1 cellular context compared by ENCODE assay signal in the genomic region with DNA sequence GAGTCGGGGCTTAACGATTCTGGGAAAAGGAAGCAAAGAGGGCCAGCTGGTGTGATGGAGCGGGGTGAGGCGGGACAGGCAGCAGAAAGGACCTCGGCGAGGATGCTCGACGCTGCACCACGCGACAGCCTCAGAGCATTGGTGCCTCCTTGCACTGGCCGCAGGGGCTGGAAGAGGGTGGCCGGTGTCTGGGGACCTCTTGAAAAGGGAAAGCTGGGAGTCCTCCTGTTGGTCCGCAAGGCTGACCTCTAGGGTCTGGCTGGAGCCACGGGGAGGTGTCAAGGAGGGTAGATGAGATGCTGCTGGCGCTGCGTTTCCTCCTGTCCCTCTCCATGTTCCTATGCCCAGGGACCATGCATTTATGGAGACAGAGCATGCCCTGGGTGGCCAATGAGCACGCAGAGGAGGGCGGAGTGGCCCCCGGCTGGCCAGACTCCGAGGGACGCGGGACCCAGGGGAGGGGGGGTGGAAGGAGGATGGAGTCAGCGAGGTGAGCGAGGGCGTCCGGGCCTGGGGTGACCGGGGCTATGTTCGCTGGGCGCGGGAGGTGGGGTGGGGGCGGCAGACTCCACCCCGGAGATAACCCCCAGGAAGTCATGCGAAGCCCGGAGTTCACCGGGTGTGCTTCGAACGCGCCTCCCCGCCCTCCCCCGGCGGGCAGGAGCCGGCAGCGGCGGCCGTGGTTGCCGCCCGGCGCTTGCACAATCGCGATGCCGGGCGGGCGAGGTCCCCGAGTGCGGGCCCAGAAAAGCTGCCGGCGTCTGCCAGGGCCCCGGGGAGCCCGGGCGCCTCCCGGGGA.
A peak's percentile ranks its signal among the peaks of the same experiment; 100 is the strongest.
TF ChIP-seq lines count a peak whose summit lies in the region.

CYP24A1 (minus strand) TSS at position 334 of the 799 bp plus-strand sequence. CDS start 407 bp downstream, outside the sequence.

TF ChIP-seq in HepG2, 621 proteins besides CTCF, POLR2A, EP300 and RAD21 (continued from another document and continues in another):
- TF ChIP-seq, protein P1, sequence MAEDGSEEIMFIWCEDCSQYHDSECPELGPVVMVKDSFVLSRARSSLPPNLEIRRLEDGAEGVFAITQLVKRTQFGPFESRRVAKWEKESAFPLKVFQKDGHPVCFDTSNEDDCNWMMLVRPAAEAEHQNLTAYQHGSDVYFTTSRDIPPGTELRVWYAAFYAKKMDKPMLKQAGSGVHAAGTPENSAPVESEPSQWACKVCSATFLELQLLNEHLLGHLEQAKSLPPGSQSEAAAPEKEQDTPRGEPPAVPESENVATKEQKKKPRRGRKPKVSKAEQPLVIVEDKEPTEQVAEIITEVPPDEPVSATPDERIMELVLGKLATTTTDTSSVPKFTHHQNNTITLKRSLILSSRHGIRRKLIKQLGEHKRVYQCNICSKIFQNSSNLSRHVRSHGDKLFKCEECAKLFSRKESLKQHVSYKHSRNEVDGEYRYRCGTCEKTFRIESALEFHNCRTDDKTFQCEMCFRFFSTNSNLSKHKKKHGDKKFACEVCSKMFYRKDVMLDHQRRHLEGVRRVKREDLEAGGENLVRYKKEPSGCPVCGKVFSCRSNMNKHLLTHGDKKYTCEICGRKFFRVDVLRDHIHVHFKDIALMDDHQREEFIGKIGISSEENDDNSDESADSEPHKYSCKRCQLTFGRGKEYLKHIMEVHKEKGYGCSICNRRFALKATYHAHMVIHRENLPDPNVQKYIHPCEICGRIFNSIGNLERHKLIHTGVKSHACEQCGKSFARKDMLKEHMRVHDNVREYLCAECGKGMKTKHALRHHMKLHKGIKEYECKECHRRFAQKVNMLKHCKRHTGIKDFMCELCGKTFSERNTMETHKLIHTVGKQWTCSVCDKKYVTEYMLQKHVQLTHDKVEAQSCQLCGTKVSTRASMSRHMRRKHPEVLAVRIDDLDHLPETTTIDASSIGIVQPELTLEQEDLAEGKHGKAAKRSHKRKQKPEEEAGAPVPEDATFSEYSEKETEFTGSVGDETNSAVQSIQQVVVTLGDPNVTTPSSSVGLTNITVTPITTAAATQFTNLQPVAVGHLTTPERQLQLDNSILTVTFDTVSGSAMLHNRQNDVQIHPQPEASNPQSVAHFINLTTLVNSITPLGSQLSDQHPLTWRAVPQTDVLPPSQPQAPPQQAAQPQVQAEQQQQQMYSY (CRISPR knock-in tag; IDR thresholded peaks at IDR 0.05) = peak; percentile 43; the same call in 1 of the 2 replicates
- 0 out of 2 replicates have a peak, but pooled peaks have one; percentile 9 for TF ChIP-seq ZSCAN21 (CRISPR knock-in tag; IDR thresholded peaks at IDR 0.05; ENCODE audit: borderline replicate concordance)
- 0 out of 2 replicates have a peak, but pooled peaks have one; percentile 8 for TF ChIP-seq STAT5B (CRISPR knock-in tag; IDR thresholded peaks at IDR 0.05)
- peak; percentile 78 for TF ChIP-seq ZBTB43 (CRISPR knock-in tag; conservative IDR thresholded peaks at IDR 0.05)
- TF ChIP-seq ZNF558 (CRISPR knock-in tag; IDR thresholded peaks at IDR 0.05; ENCODE audit: borderline replicate concordance) = 0 out of 2 replicates have a peak, but pooled peaks have one; percentile 32
- TF ChIP-seq, protein P2, sequence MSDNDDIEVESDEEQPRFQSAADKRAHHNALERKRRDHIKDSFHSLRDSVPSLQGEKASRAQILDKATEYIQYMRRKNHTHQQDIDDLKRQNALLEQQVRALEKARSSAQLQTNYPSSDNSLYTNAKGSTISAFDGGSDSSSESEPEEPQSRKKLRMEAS (IDR thresholded peaks at IDR 0.05) = peak; percentile 72
- TF ChIP-seq RBAK (CRISPR knock-in tag; IDR thresholded peaks at IDR 0.05) = no peak
- no peak for TF ChIP-seq ARID3A (IDR thresholded peaks at IDR 0.05; ENCODE audit: low read depth, low read length)
- peak; percentile 41; the same call in 1 of the 2 replicates for TF ChIP-seq ETV5 (CRISPR knock-in tag; IDR thresholded peaks at IDR 0.05; ENCODE audit: borderline replicate concordance)
- TF ChIP-seq, protein P3, sequence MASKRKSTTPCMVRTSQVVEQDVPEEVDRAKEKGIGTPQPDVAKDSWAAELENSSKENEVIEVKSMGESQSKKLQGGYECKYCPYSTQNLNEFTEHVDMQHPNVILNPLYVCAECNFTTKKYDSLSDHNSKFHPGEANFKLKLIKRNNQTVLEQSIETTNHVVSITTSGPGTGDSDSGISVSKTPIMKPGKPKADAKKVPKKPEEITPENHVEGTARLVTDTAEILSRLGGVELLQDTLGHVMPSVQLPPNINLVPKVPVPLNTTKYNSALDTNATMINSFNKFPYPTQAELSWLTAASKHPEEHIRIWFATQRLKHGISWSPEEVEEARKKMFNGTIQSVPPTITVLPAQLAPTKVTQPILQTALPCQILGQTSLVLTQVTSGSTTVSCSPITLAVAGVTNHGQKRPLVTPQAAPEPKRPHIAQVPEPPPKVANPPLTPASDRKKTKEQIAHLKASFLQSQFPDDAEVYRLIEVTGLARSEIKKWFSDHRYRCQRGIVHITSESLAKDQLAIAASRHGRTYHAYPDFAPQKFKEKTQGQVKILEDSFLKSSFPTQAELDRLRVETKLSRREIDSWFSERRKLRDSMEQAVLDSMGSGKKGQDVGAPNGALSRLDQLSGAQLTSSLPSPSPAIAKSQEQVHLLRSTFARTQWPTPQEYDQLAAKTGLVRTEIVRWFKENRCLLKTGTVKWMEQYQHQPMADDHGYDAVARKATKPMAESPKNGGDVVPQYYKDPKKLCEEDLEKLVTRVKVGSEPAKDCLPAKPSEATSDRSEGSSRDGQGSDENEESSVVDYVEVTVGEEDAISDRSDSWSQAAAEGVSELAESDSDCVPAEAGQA (IDR thresholded peaks at IDR 0.05; ENCODE audit: low read depth) = no peak
- TF ChIP-seq, protein P3 (CRISPR knock-in tag; IDR thresholded peaks at IDR 0.05; ENCODE audit: borderline replicate concordance) = 0 out of 2 replicates have a peak, but pooled peaks have one; percentile 50
- TF ChIP-seq SKI (IDR thresholded peaks at IDR 0.05; ENCODE audit: partially characterized antibody) = peak; percentile 24
- peak; percentile 56; the same call in 1 of the 2 replicates for TF ChIP-seq TEF (CRISPR knock-in tag; IDR thresholded peaks at IDR 0.05)
- no peak for TF ChIP-seq SP1 (IDR thresholded peaks at IDR 0.05)
- no peak for TF ChIP-seq SP1 (CRISPR knock-in tag; IDR thresholded peaks at IDR 0.05)
- peak; percentile 43; the same call in 1 of the 2 replicates for TF ChIP-seq NFYB (CRISPR knock-in tag; IDR thresholded peaks at IDR 0.05)
- no peak for TF ChIP-seq ZNF577 (CRISPR knock-in tag; IDR thresholded peaks at IDR 0.05; ENCODE audit: borderline replicate concordance, low read depth)
- TF ChIP-seq, protein P4, sequence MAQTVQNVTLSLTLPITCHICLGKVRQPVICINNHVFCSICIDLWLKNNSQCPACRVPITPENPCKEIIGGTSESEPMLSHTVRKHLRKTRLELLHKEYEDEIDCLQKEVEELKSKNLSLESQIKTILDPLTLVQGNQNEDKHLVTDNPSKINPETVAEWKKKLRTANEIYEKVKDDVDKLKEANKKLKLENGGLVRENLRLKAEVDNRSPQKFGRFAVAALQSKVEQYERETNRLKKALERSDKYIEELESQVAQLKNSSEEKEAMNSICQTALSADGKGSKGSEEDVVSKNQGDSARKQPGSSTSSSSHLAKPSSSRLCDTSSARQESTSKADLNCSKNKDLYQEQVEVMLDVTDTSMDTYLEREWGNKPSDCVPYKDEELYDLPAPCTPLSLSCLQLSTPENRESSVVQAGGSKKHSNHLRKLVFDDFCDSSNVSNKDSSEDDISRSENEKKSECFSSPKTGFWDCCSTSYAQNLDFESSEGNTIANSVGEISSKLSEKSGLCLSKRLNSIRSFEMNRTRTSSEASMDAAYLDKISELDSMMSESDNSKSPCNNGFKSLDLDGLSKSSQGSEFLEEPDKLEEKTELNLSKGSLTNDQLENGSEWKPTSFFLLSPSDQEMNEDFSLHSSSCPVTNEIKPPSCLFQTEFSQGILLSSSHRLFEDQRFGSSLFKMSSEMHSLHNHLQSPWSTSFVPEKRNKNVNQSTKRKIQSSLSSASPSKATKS (CRISPR knock-in tag; IDR thresholded peaks at IDR 0.05) = no peak
- no peak for TF ChIP-seq KLF9 (CRISPR knock-in tag; IDR thresholded peaks at IDR 0.05; ENCODE audit: low read depth)
- TF ChIP-seq ZSCAN20 (CRISPR knock-in tag; IDR thresholded peaks at IDR 0.05; ENCODE audit: borderline replicate concordance) = peak; percentile 76; the same call in 1 of the 2 replicates
- no peak for TF ChIP-seq NFE2L2 (IDR thresholded peaks at IDR 0.05; ENCODE audit: low read length)
- peak; percentile 65; the same call in 1 of the 2 replicates for TF ChIP-seq ZBTB10 (CRISPR knock-in tag; IDR thresholded peaks at IDR 0.05; ENCODE audit: borderline replicate concordance)
- TF ChIP-seq ZNF800 (CRISPR knock-in tag; IDR thresholded peaks at IDR 0.05) = peak; percentile 81
- no peak for TF ChIP-seq ZNF260 (CRISPR knock-in tag; IDR thresholded peaks at IDR 0.05; ENCODE audit: borderline replicate concordance, low read depth)
